In genomic region chr20:23230766-23231385, GRCh38 we compare ENCODE assay signal across 24 cellular contexts.
DNase-seq lines count a peak whose midpoint lies in the region; ATAC-seq, FAIRE-seq and TF ChIP-seq lines count a peak whose summit lies in the region.
"Had no signal": no experiment of that assay in that cellular context is flagged by ENCODE, and none has a peak within 500 bp of the region (broad histone marks: within the 10 kb centered on the region; RNA-seq: fewer than 3 reads in every experiment).

No MANE protein-coding gene starts in this region.

- WGBS in IMR-90 (ENCODE audit: extremely low coverage in 2 of 2, insufficient read length in 1 of 2), 2 experiments, result 74% methylated on average over 9 of the region's 16 CpGs; no CpG with 5 or more reads in 1 of the 2 experiments
- WGBS in neuronal stem cell (ENCODE audit: extremely low coverage in 2 of 2, insufficient read length in 2 of 2, insufficient replicate concordance in 1 of 2), 2 donors, result no CpG with 5 or more reads among the region's 16 CpGs

- H4K20me1 ChIP-seq in IMR-90 (ENCODE audit: insufficient read depth, low read length) (no peaks in the 10 kb centered on the region), GM23338 (replicated peaks; ENCODE audit: insufficient read depth) (no peaks in the 10 kb centered on the region)

- no peaks in the 10 kb centered on the region for H3K79me2 ChIP-seq in GM23338 (replicated peaks; ENCODE audit: insufficient read depth)

- H3K9me3 ChIP-seq in IMR-90 (ENCODE audit: control insufficient read depth, insufficient read depth, low read length) (0 out of 2 replicates have a peak, but pooled peaks cover 4% of the 10 kb centered on the region), neuronal stem cell (replicated peaks in 1 of 2; ENCODE audit: control insufficient read depth in 2 of 2, insufficient read depth in 1 of 2, low read depth in 1 of 2, low read length in 2 of 2) (no peaks in the 10 kb centered on the region)
- H3K9me3 ChIP-seq: Peyer's patch, SJCRH30 had no signal

- H3K9me1 ChIP-seq in IMR-90 (ENCODE audit: insufficient read depth, low read length), result peaks cover 10% of the 10 kb centered on the region

- no peak overlapping the region for H2BK15ac ChIP-seq in IMR-90 (ENCODE audit: low read depth, low read length)
- no peak overlapping the region for H2BK15ac ChIP-seq in neuronal stem cell (ENCODE audit: low read length)

- H2AFZ ChIP-seq in IMR-90 (replicated peaks; ENCODE audit: low read length, poor library complexity) (no peak overlapping the region), neuronal stem cell (ENCODE audit: low read length) (no peak overlapping the region), GM23338 (no peak overlapping the region)

- H3K36me3 ChIP-seq in IMR-90 (ENCODE audit: control insufficient read depth, insufficient read depth, low read length) (no peaks in the 10 kb centered on the region), bronchial epithelial cell (ENCODE audit: control insufficient read depth, insufficient read depth, low read length) (no peaks in the 10 kb centered on the region), neuronal stem cell (replicated peaks in 1 of 2; ENCODE audit: control insufficient read depth in 2 of 2, insufficient read depth in 2 of 2, low read length in 2 of 2) (no peaks in the 10 kb centered on the region), GM23338 (ENCODE audit: insufficient read depth) (no peaks in the 10 kb centered on the region)
- H3K36me3 ChIP-seq: Peyer's patch, SJCRH30 had no signal

- TF ChIP-seq CTCF in IMR-90 (conservative IDR thresholded peaks at IDR 0.05; ENCODE audit: low read depth, low read length), result no peak
- no peak for TF ChIP-seq CTCF in bronchial epithelial cell (IDR thresholded peaks at IDR 0.05; ENCODE audit: insufficient read depth, low read length, severe bottlenecking)
- TF ChIP-seq CTCF in GM23338 (conservative IDR thresholded peaks at IDR 0.05; ENCODE audit: low read depth in 2 of 2), result no peak

- peak; percentile 58 for FAIRE-seq in bronchial epithelial cell (lab: Jason Lieb, UNC)
- FAIRE-seq: D721Med had no signal

- H2BK5ac ChIP-seq in IMR-90 (ENCODE audit: low read depth, low read length, poor library complexity, severe bottlenecking) (no peak overlapping the region), neuronal stem cell (ENCODE audit: low read length) (no peak overlapping the region)

- intact Hi-C loops in IMR-90 (cut with micrococcal nuclease), result no loop called here

- H2BK120ac ChIP-seq in IMR-90 (ENCODE audit: low read depth, low read length) (peak overlapping the region; percentile 51), neuronal stem cell (ENCODE audit: low read depth, low read length) (no peak overlapping the region)

- no peaks in the 10 kb centered on the region for H3K9me2 ChIP-seq in GM23338 (ENCODE audit: insufficient read depth)

- H3K4me2 ChIP-seq in IMR-90 (ENCODE audit: low read depth, low read length) (no peak overlapping the region), neuronal stem cell (ENCODE audit: insufficient read depth, low read length, poor library complexity, severe bottlenecking) (no peak overlapping the region), GM23338 (no peak overlapping the region)

- H3K27ac Mint-ChIP-seq in effector memory CD8-positive, alpha-beta T cell, result no peak overlapping the region
- no peak overlapping the region for H3K27ac Mint-ChIP-seq in GM23338
- H3K27ac Mint-ChIP-seq: CD8-positive, alpha-beta memory T cell; HFFc6 had no signal

- H3K9ac ChIP-seq in IMR-90 (ENCODE audit: low read depth, low read length) (no peak overlapping the region), neuronal stem cell (ENCODE audit: low read depth, low read length, poor library complexity) (no peak overlapping the region)

- ATAC-seq in IMR-90 (ENCODE audit: low read depth) (no peak), GM23338 (no peak), GM18505 (IDR thresholded peaks at IDR 0.05; ENCODE audit: unreplicated experiment) (no peak)
- ATAC-seq in effector memory CD8-positive, alpha-beta T cell (replicated peaks), result no peak

- H3K4me1 Mint-ChIP-seq in effector memory CD8-positive, alpha-beta T cell (ENCODE audit: low read depth in 2 of 2), result no peaks in the 10 kb centered on the region
- H3K4me1 Mint-ChIP-seq in GM23338, result no peaks in the 10 kb centered on the region; the same call in 2 of the 3 replicates
- H3K4me1 Mint-ChIP-seq: CD8-positive, alpha-beta memory T cell had no signal

- H3K4ac ChIP-seq in IMR-90 (ENCODE audit: low read depth, low read length), result peak overlapping the region; percentile 35; the same call in 1 of the 2 replicates
- no peak overlapping the region for H3K4ac ChIP-seq in neuronal stem cell (ENCODE audit: low read length)

- no peak for DNase-seq in IMR-90
- no peak for DNase-seq in bronchial epithelial cell (ENCODE audit: low read depth)
- no peak for DNase-seq in neuronal stem cell (ENCODE audit: low spot score)
- no peak for DNase-seq in effector memory CD8-positive, alpha-beta T cell
- no peak for DNase-seq in AG08395 (ENCODE audit: low spot score)
- no peak for DNase-seq in GM23338 (ENCODE audit: low spot score)
- DNase-seq: C1 segment of cervical spinal cord; CD8-positive, alpha-beta memory T cell; DMS53; GDM1; H9; HFFc6; KG1; NCI-H1092 treated with DMSO at 0.1 percent for 48 hours; NCI-H1436 treated with DMSO at 0.1 percent for 48 hours; NCI-H1930; NCI-H226; NCI-H524; NCI-H774; Peyer's patch; SJCRH30; T-helper 1 cell had no signal

- no peaks in the 10 kb centered on the region for H3K36me3 Mint-ChIP-seq in effector memory CD8-positive, alpha-beta T cell (ENCODE audit: insufficient read depth)
- H3K36me3 Mint-ChIP-seq in GM23338 (ENCODE audit: low read depth), result no peaks in the 10 kb centered on the region
- H3K36me3 Mint-ChIP-seq: CD8-positive, alpha-beta memory T cell had no signal

- in situ Hi-C loops in IMR-90 (cut with MboI; ENCODE audit: low sequenced_read_pairs), result loop anchor here (10.0 kb wide), 1 partner anchor 536 kb away; no protein-coding TSS in a partner anchor

- H3K18ac ChIP-seq in IMR-90 (ENCODE audit: low read depth, low read length) (no peak overlapping the region), neuronal stem cell (ENCODE audit: low read length) (no peak overlapping the region)

- H3K27ac ChIP-seq in IMR-90 (ENCODE audit: insufficient read depth, low read length) (no peak overlapping the region), neuronal stem cell (replicated peaks; ENCODE audit: low read length) (no peak overlapping the region), GM23338 (ENCODE audit: low read depth) (no peak overlapping the region)
- H3K27ac ChIP-seq: Peyer's patch had no signal

- no peak for TF ChIP-seq RAD21 in IMR-90 (IDR thresholded peaks at IDR 0.05; ENCODE audit: low read length)

- no peak overlapping the region for H4K91ac ChIP-seq in IMR-90 (ENCODE audit: insufficient read depth, low read depth, low read length)
- H4K91ac ChIP-seq in neuronal stem cell (ENCODE audit: low read depth, low read length, poor library complexity), result no peak overlapping the region

- H2AK5ac ChIP-seq in IMR-90 (ENCODE audit: low read depth, low read length) (0 out of 2 replicates have a peak overlapping the region, but pooled peaks have one; percentile 25), neuronal stem cell (ENCODE audit: low read depth, low read length) (no peak overlapping the region)

- CTCF ChIA-PET in IMR-90 (lab: Yijun Ruan, JAX), result interaction anchor here (0.5 kb wide), 1 partner anchor 197 kb away, joined by 4 read pairs; no protein-coding TSS in a partner anchor

- H4K8ac ChIP-seq in IMR-90 (ENCODE audit: low read depth in 2 of 2, low read length in 2 of 2) (no peak overlapping the region), neuronal stem cell (ENCODE audit: low read depth, low read length) (no peak overlapping the region)

- H3K4me1 ChIP-seq in IMR-90 (ENCODE audit: control insufficient read depth, insufficient read depth, low read length) (peaks cover 16% of the 10 kb centered on the region), neuronal stem cell (ENCODE audit: control insufficient read depth in 2 of 2, insufficient read depth in 1 of 2, low read depth in 1 of 2, low read length in 2 of 2) (no peaks in the 10 kb centered on the region), GM23338 (ENCODE audit: insufficient read depth) (no peaks in the 10 kb centered on the region)
- H3K4me1 ChIP-seq: Peyer's patch had no signal

- POLR2A ChIA-PET in IMR-90 (lab: Charles Lee; ENCODE audit: unreplicated experiment), result no interaction called here

- no peak overlapping the region for H3K56ac ChIP-seq in IMR-90 (ENCODE audit: extremely low read depth, insufficient read depth, low read length)

- no TSS peak for BruUV-seq in IMR-90 (replicated peaks; lab: Mats Ljungman, UMichigan)

- peak overlapping the region; percentile 2 for H2AK9ac ChIP-seq in IMR-90 (replicated peaks; ENCODE audit: low read depth, low read length, poor library complexity)

- H3K27me3 ChIP-seq in IMR-90 (ENCODE audit: control insufficient read depth, insufficient read depth, low read length) (peaks cover 2% of the 10 kb centered on the region; the same call in 1 of the 2 replicates), bronchial epithelial cell (ENCODE audit: control insufficient read depth, insufficient read depth, low read length) (no peaks in the 10 kb centered on the region), neuronal stem cell (ENCODE audit: control insufficient read depth in 3 of 3, insufficient read depth in 3 of 3, low read depth in 1 of 3, low read length in 3 of 3) (no peaks in the 10 kb centered on the region), GM23338 (ENCODE audit: insufficient read depth) (no peaks in the 10 kb centered on the region)
- H3K27me3 ChIP-seq: Peyer's patch, SJCRH30 had no signal

- peak overlapping the region; percentile 12; the same call in 1 of the 2 replicates for H2BK20ac ChIP-seq in IMR-90 (ENCODE audit: low read depth, low read length)

- H3K23ac ChIP-seq in IMR-90 (ENCODE audit: low read depth, low read length) (no peak overlapping the region), neuronal stem cell (ENCODE audit: low read depth, low read length, poor library complexity) (peak overlapping the region; percentile 21)

- TF ChIP-seq POLR2A in IMR-90 (IDR thresholded peaks at IDR 0.05; ENCODE audit: low read depth, low read length) (no peak), GM18505 (IDR thresholded peaks at IDR 0.05; ENCODE audit: borderline replicate concordance, extremely low read depth, insufficient read depth, insufficient read length) (no peak)

- H3K4me3 ChIP-seq in IMR-90 (ENCODE audit: insufficient read depth, low read depth, low read length), result no peak overlapping the region
- H3K4me3 ChIP-seq in bronchial epithelial cell (ENCODE audit: low read depth, low read length), result no peak overlapping the region
- H3K4me3 ChIP-seq in neuronal stem cell (ENCODE audit: low read length in 2 of 2), result peak overlapping the region in 1 of 2 donors; percentile 34
- no peak overlapping the region for H3K4me3 ChIP-seq in GM23338
- H3K4me3 ChIP-seq: Peyer's patch, SJCRH30 had no signal

- H3K9me3 Mint-ChIP-seq in effector memory CD8-positive, alpha-beta T cell, result peaks cover 7 to 11% of the 10 kb centered on the region in 2 donors
- H3K9me3 Mint-ChIP-seq in GM23338, result no peaks in the 10 kb centered on the region; the same call in 2 of the 3 replicates
- H3K9me3 Mint-ChIP-seq: H9 had no signal

- H3K14ac ChIP-seq in IMR-90 (replicated peaks; ENCODE audit: low read depth, low read length), result no peak overlapping the region
- H3K14ac ChIP-seq in neuronal stem cell (ENCODE audit: low read length), result no peak overlapping the region

- no peaks in the 10 kb centered on the region for H3K79me1 ChIP-seq in IMR-90 (ENCODE audit: low read depth in 1 of 2, low read length in 2 of 2)
- H3K79me1 ChIP-seq in neuronal stem cell (ENCODE audit: low read depth, low read length), result no peaks in the 10 kb centered on the region

- peaks cover 8 to 31% of the 10 kb centered on the region in 2 donors for H3K27me3 Mint-ChIP-seq in effector memory CD8-positive, alpha-beta T cell
- peaks cover 3% of the 10 kb centered on the region for H3K27me3 Mint-ChIP-seq in GM23338 (ENCODE audit: insufficient read depth, low read depth, poor library complexity)

- no peak overlapping the region for H2BK12ac ChIP-seq in neuronal stem cell (ENCODE audit: low read length)

- H3K4me3 Mint-ChIP-seq in effector memory CD8-positive, alpha-beta T cell, result no peak overlapping the region
- no peak overlapping the region for H3K4me3 Mint-ChIP-seq in GM23338
- H3K4me3 Mint-ChIP-seq: CD8-positive, alpha-beta memory T cell; H9; HFFc6 had no signal

- no peak overlapping the region for H4K5ac ChIP-seq in IMR-90 (ENCODE audit: low read depth, low read length)

- H3F3A ChIP-seq in GM23338 (replicated peaks; ENCODE audit: low read depth), result no peaks in the 10 kb centered on the region

- dilution Hi-C loops in IMR-90 (cut with HindIII; ENCODE audit: low sequenced_read_pairs, unreplicated experiment), result no loop called here
